In genomic region chr17:19523690-19524089, GRCh38 we compare ENCODE assay signal across 10 cellular contexts. TPM values are rescaled to one million over a fixed set of nuclear protein-coding genes. Genes with fewer than 3 reads are reported as not detected.
"Had no signal": no experiment of that assay in that cellular context is flagged by ENCODE, and none has a peak within 500 bp of the region (broad histone marks: within the 10 kb centered on the region; RNA-seq: fewer than 3 reads in every experiment).

No MANE protein-coding gene starts in this region.

- H3K9ac ChIP-seq: KMS-11 had no signal

- H3K4me1 ChIP-seq: HAP-1 had no signal

- H3K4me2 ChIP-seq: KMS-11 had no signal

- H3K4me3 ChIP-seq: HAP-1 had no signal

- DNase-seq: GOT3, Karpas-422, KBM-7 had no signal

- H3K27ac ChIP-seq: HL-60, KMS-11 had no signal

- H3K36me3 ChIP-seq: HAP-1 had no signal

- FAIRE-seq: H54 had no signal

- H3K9me3 ChIP-seq: HAP-1 had no signal

- ATAC-seq: HCT116 had no signal

RNA-seq across cellular contexts. Expression of gene SLC47A1, which starts 10.0 kb away (rescaled TPM):
- total RNA-seq: HT1080 had no signal
- polyA plus RNA-seq: IgD-negative memory B cell had no signal
